Comparison of ENCODE assay signal across 16 cellular contexts in genomic region chr6:133548409-133548808, GRCh38.
DNase-seq lines count a peak whose midpoint lies in the region; ATAC-seq, FAIRE-seq and TF ChIP-seq lines count a peak whose summit lies in the region.
"Had no signal": no experiment of that assay in that cellular context is flagged by ENCODE, and none has a peak within 500 bp of the region (broad histone marks: within the 10 kb centered on the region; RNA-seq: fewer than 3 reads in every experiment).

No MANE protein-coding gene starts in this region.

- no peaks in the 10 kb centered on the region for H3K36me3 Mint-ChIP-seq in osteocyte (ENCODE audit: unreplicated experiment)
- H3K36me3 Mint-ChIP-seq: stimulated activated effector memory CD8-positive, alpha-beta T cell treated with anti-CD3 and anti-CD28 coated beads, Interleukin-12 subunit alpha, Interleukin-12 subunit beta, amount 100 ng/mL, for 72 hours had no signal

- no peak for TF ChIP-seq CTCF in fibroblast of pulmonary artery (IDR thresholded peaks at IDR 0.05; ENCODE audit: low read length, missing control alignments)
- TF ChIP-seq CTCF in osteocyte (IDR thresholded peaks at IDR 0.05) = no peak

- H3K27me3 Mint-ChIP-seq in osteocyte (ENCODE audit: unreplicated experiment) = no peaks in the 10 kb centered on the region

- TF ChIP-seq POLR2A in GM12892 (IDR thresholded peaks at IDR 0.05; ENCODE audit: low read depth, low read length) = no peak

- peak; percentile 63 for DNase-seq in AG20443 (ENCODE audit: low spot score)
- peak; percentile 92 for DNase-seq in NCI-H226
- DNase-seq in fibroblast of pulmonary artery (ENCODE audit: low read depth) = peak; percentile 78
- DNase-seq in osteocyte (ENCODE audit: extremely low spot score, unreplicated experiment) = no peak
- no peak for DNase-seq in GM12892 (ENCODE audit: insufficient read length)
- DNase-seq in frontal cortex (ENCODE audit: low spot score in 2 of 2) = no peak
- DNase-seq: activated T-cell treated with anti-CD3 and anti-CD28 coated beads, Interleukin-2, amount 50 U/mL, for 24 hours; caudate nucleus; left ventricle myocardium inferior; NCI-H1694; NCI-H82; SIG-M5; stimulated activated CD4-positive, alpha-beta T cell treated with anti-CD3 and anti-CD28 coated beads, Interleukin-2, amount 100 ng/mL, for 24 hours had no signal

- H3K27ac Mint-ChIP-seq in osteocyte (ENCODE audit: unreplicated experiment) = peak overlapping the region; percentile 45
- H3K27ac Mint-ChIP-seq: activated T-cell treated with anti-CD3 and anti-CD28 coated beads, Interleukin-2, amount 50 U/mL, for 24 hours; stimulated activated effector memory CD8-positive, alpha-beta T cell treated with anti-CD3 and anti-CD28 coated beads, Interleukin-12 subunit alpha, Interleukin-12 subunit beta, amount 100 ng/mL, for 72 hours had no signal

- FAIRE-seq in GM12892 (lab: Jason Lieb, UNC) = no peak
- FAIRE-seq in frontal cortex (lab: Jason Lieb, UNC) = no peak

- no peaks in the 10 kb centered on the region for H3K9me3 Mint-ChIP-seq in osteocyte (ENCODE audit: unreplicated experiment)
- H3K9me3 Mint-ChIP-seq: activated T-cell treated with anti-CD3 and anti-CD28 coated beads, Interleukin-2, amount 50 U/mL, for 24 hours; stimulated activated effector memory CD8-positive, alpha-beta T cell treated with anti-CD3 and anti-CD28 coated beads, Interleukin-12 subunit alpha, Interleukin-12 subunit beta, amount 100 ng/mL, for 72 hours had no signal

- H3K4me1 Mint-ChIP-seq in osteocyte (ENCODE audit: unreplicated experiment) = peaks cover 70% of the 10 kb centered on the region
- H3K4me1 Mint-ChIP-seq: stimulated activated effector memory CD8-positive, alpha-beta T cell treated with anti-CD3 and anti-CD28 coated beads, Interleukin-12 subunit alpha, Interleukin-12 subunit beta, amount 100 ng/mL, for 72 hours had no signal

- no peak overlapping the region for H3K4me3 Mint-ChIP-seq in osteocyte (ENCODE audit: unreplicated experiment)
- H3K4me3 Mint-ChIP-seq: activated T-cell treated with anti-CD3 and anti-CD28 coated beads, Interleukin-2, amount 50 U/mL, for 24 hours; stimulated activated effector memory CD8-positive, alpha-beta T cell treated with anti-CD3 and anti-CD28 coated beads, Interleukin-12 subunit alpha, Interleukin-12 subunit beta, amount 100 ng/mL, for 72 hours had no signal

- ATAC-seq in GM19455 (IDR thresholded peaks at IDR 0.05; ENCODE audit: unreplicated experiment) (no peak), SK-N-SH treated with all-trans-retinoic acid at 6 μM for 48 hours (no peak)
- ATAC-seq: stimulated activated effector memory CD8-positive, alpha-beta T cell treated with anti-CD3 and anti-CD28 coated beads, Interleukin-12 subunit alpha, Interleukin-12 subunit beta, amount 100 ng/mL, for 72 hours had no signal

- H3K4me3 ChIP-seq in fibroblast of pulmonary artery (replicated peaks; ENCODE audit: low read depth, low read length) = no peak overlapping the region
- H3K4me3 ChIP-seq: left ventricle myocardium inferior had no signal

TF ChIP-seq in SK-N-SH treated with all-trans-retinoic acid at 6 μM for 48 hours, 23 proteins besides CTCF, POLR2A, EP300 and RAD21 (continues in another document):
- TF ChIP-seq RARB (CRISPR knock-in tag; IDR thresholded peaks at IDR 0.05) (no peak), POU6F1 (CRISPR knock-in tag; IDR thresholded peaks at IDR 0.05; ENCODE audit: borderline replicate concordance, low read depth) (no peak), GLIS3 (CRISPR knock-in tag; IDR thresholded peaks at IDR 0.05) (no peak), ZNF8 (CRISPR knock-in tag; IDR thresholded peaks at IDR 0.05) (no peak), ZNF70 (CRISPR knock-in tag; IDR thresholded peaks at IDR 0.05) (no peak), ZFP3 (CRISPR knock-in tag; IDR thresholded peaks at IDR 0.05) (no peak), TCF4 (CRISPR knock-in tag; IDR thresholded peaks at IDR 0.05; ENCODE audit: borderline replicate concordance) (no peak), ESRRG (CRISPR knock-in tag; IDR thresholded peaks at IDR 0.05) (no peak), PPARA (CRISPR knock-in tag; IDR thresholded peaks at IDR 0.05; ENCODE audit: borderline replicate concordance) (no peak), BACH2 (CRISPR knock-in tag; IDR thresholded peaks at IDR 0.05; ENCODE audit: borderline replicate concordance) (no peak), CSRNP3 (CRISPR knock-in tag; IDR thresholded peaks at IDR 0.05) (no peak), TSHZ2 (CRISPR knock-in tag; IDR thresholded peaks at IDR 0.05) (no peak), ZNF565 (CRISPR knock-in tag; conservative IDR thresholded peaks at IDR 0.05; ENCODE audit: low read depth) (no peak), ARNTL (CRISPR knock-in tag; IDR thresholded peaks at IDR 0.05; ENCODE audit: borderline replicate concordance, low read depth) (no peak), CREB5 (CRISPR knock-in tag; IDR thresholded peaks at IDR 0.05; ENCODE audit: low read depth) (no peak), CSDC2 (CRISPR knock-in tag; IDR thresholded peaks at IDR 0.05) (no peak), SNAI2 (CRISPR knock-in tag; IDR thresholded peaks at IDR 0.05) (no peak), OSR1 (CRISPR knock-in tag; IDR thresholded peaks at IDR 0.05) (no peak)

Comparison
In these comparisons a context has a peak if more than half of its experiments do, and no peak if none do; other contexts are left out.
1. DNase-seq: peak in AG20443 (single experiment), NCI-H226 (single experiment) and fibroblast of pulmonary artery (single experiment); none in osteocyte (single experiment), GM12892 (single experiment) and frontal cortex (0 of 2).